6 cellular contexts compared by ENCODE assay signal in genomic region chr5:177402271-177403043, GRCh38. TPM values are rescaled to one million over a fixed set of nuclear protein-coding genes. Genes with fewer than 3 reads are reported as not detected.
DNase-seq lines count a peak whose midpoint lies in the region; ATAC-seq and TF ChIP-seq lines count a peak whose summit lies in the region.

No MANE protein-coding gene starts in this region.

- H3K9me3 ChIP-seq in CD4-positive, alpha-beta memory T cell (ENCODE audit: control insufficient read depth in 1 of 2, low read length in 2 of 2) = no peaks in the 10 kb centered on the region

- CTCF ChIA-PET in CD4-positive, alpha-beta memory T cell (lab: Charles Lee; ENCODE audit: partially characterized antibody) = interaction anchor here (0.7 to 16.6 kb wide), 36 partner anchors 8 to 292 kb away, joined by 3 to 821 read pairs (median 7); partner anchors contain the start of genes DDX41, GRK6, LMAN2 and MXD3
- CTCF ChIA-PET in activated CD8-positive, alpha-beta T cell treated with anti-CD3 and anti-CD28 coated beads, Interleukin-2, amount 10 ng/mL, durations not matched to agents 7 days and 5 days (lab: Charles Lee) = interaction anchor here (0.6 to 8.8 kb wide), 30 partner anchors 10 to 398 kb away, joined by 3 to 337 read pairs (median 14); partner anchors contain the start of genes DBN1, GRK6, MXD3 and PDLIM7

- no peaks in the 10 kb centered on the region for H3K27me3 Mint-ChIP-seq in CD4-positive, alpha-beta memory T cell
- peaks cover 21% of the 10 kb centered on the region for H3K27me3 Mint-ChIP-seq in activated CD8-positive, alpha-beta T cell treated with anti-CD3 and anti-CD28 coated beads, Interleukin-2, amount 10 ng/mL, durations not matched to agents 7 days and 5 days (ENCODE audit: low read depth)
- peaks cover 9% of the 10 kb centered on the region for H3K27me3 Mint-ChIP-seq in glutamatergic neuron (ENCODE audit: unreplicated experiment)

- peak; percentile 65 to 78 (median 71) for DNase-seq in CD4-positive, alpha-beta memory T cell
- DNase-seq in NCI-H1436 (lab: John Stamatoyannopoulos, UW) (peak; percentile 67), glutamatergic neuron (peak; percentile 82), NCI-H446 (lab: John Stamatoyannopoulos, UW) (no peak)
- peak; percentile 78 for DNase-seq in activated CD8-positive, alpha-beta T cell treated with anti-CD3 and anti-CD28 coated beads, Interleukin-2, amount 10 ng/mL, durations not matched to agents 7 days and 5 days
- DNase-seq in stimulated activated CD8-positive, alpha-beta memory T cell treated with anti-CD3 and anti-CD28 coated beads, Interleukin-12 subunit alpha, Interleukin-12 subunit beta, amount 100 ng/mL, for 1 hour (ENCODE audit: low read depth) = peak; percentile 48

- H3K36me3 ChIP-seq in CD4-positive, alpha-beta memory T cell (ENCODE audit: insufficient read depth, low read length) = no peaks in the 10 kb centered on the region

- TF ChIP-seq CTCF in glutamatergic neuron (IDR thresholded peaks at IDR 0.05; ENCODE audit: partially characterized antibody, unreplicated experiment) = peak; percentile 23

- peak overlapping the region; percentile 51 to 93 (median 84) for H3K27ac Mint-ChIP-seq in CD4-positive, alpha-beta memory T cell
- H3K27ac Mint-ChIP-seq in activated CD8-positive, alpha-beta T cell treated with anti-CD3 and anti-CD28 coated beads, Interleukin-2, amount 10 ng/mL, durations not matched to agents 7 days and 5 days = peak overlapping the region; percentile 74
- H3K27ac Mint-ChIP-seq in glutamatergic neuron (ENCODE audit: unreplicated experiment) = peak overlapping the region; percentile 90

- peaks cover 39% of the 10 kb centered on the region for H3K4me1 ChIP-seq in CD4-positive, alpha-beta memory T cell (ENCODE audit: insufficient read depth, low read length)

- peak overlapping the region; percentile 63 for H3K27ac ChIP-seq in CD4-positive, alpha-beta memory T cell (ENCODE audit: low read depth, low read length)

- peak; percentile 35 for ATAC-seq in activated CD8-positive, alpha-beta T cell treated with anti-CD3 and anti-CD28 coated beads, Interleukin-2, amount 10 ng/mL, durations not matched to agents 7 days and 5 days

- peak overlapping the region; percentile 82 to 93 (median 86) for H3K4me3 Mint-ChIP-seq in CD4-positive, alpha-beta memory T cell
- H3K4me3 Mint-ChIP-seq in activated CD8-positive, alpha-beta T cell treated with anti-CD3 and anti-CD28 coated beads, Interleukin-2, amount 10 ng/mL, durations not matched to agents 7 days and 5 days = peak overlapping the region; percentile 78
- H3K4me3 Mint-ChIP-seq in glutamatergic neuron (ENCODE audit: unreplicated experiment) = peak overlapping the region; percentile 92

- H3K9me3 Mint-ChIP-seq in CD4-positive, alpha-beta memory T cell = peaks cover 0 to 1% (median 0%) of the 10 kb centered on the region in 8 donors
- no peaks in the 10 kb centered on the region for H3K9me3 Mint-ChIP-seq in activated CD8-positive, alpha-beta T cell treated with anti-CD3 and anti-CD28 coated beads, Interleukin-2, amount 10 ng/mL, durations not matched to agents 7 days and 5 days (ENCODE audit: insufficient read depth)
- peaks cover 6% of the 10 kb centered on the region for H3K9me3 Mint-ChIP-seq in glutamatergic neuron (ENCODE audit: unreplicated experiment)

- no peaks in the 10 kb centered on the region for H3K36me3 Mint-ChIP-seq in CD4-positive, alpha-beta memory T cell
- no peaks in the 10 kb centered on the region for H3K36me3 Mint-ChIP-seq in activated CD8-positive, alpha-beta T cell treated with anti-CD3 and anti-CD28 coated beads, Interleukin-2, amount 10 ng/mL, durations not matched to agents 7 days and 5 days (ENCODE audit: low read depth)
- H3K36me3 Mint-ChIP-seq in glutamatergic neuron (ENCODE audit: unreplicated experiment) = no peaks in the 10 kb centered on the region

- no peaks in the 10 kb centered on the region for H3K27me3 ChIP-seq in CD4-positive, alpha-beta memory T cell (ENCODE audit: insufficient read depth, low read length)

- intact Hi-C loops in CD4-positive, alpha-beta memory T cell (cut with micrococcal nuclease) = loop anchor here (1.0 to 5.0 kb wide), 7 partner anchors 12 to 288 kb away; partner anchors contain the start of genes GRK6 and PRR7

- POLR2A ChIA-PET in CD4-positive, alpha-beta memory T cell (lab: Charles Lee; ENCODE audit: partially characterized antibody) = interaction anchor here (0.7 to 7.1 kb wide), 24 partner anchors 10 to 289 kb away, joined by 3 to 555 read pairs (median 8); partner anchors contain the start of genes B4GALT7, GRK6, LMAN2 and PDLIM7
- POLR2A ChIA-PET in activated CD8-positive, alpha-beta T cell treated with anti-CD3 and anti-CD28 coated beads, Interleukin-2, amount 10 ng/mL, durations not matched to agents 7 days and 5 days (lab: Charles Lee) = interaction anchor here (0.6 to 5.2 kb wide), 10 partner anchors 13 to 305 kb away, joined by 3 to 54 read pairs (median 14); partner anchors contain the start of genes GRK6 and PRR7

- peaks cover 6 to 36% (median 22%) of the 10 kb centered on the region in 4 donors for H3K4me1 Mint-ChIP-seq in CD4-positive, alpha-beta memory T cell
- H3K4me1 Mint-ChIP-seq in activated CD8-positive, alpha-beta T cell treated with anti-CD3 and anti-CD28 coated beads, Interleukin-2, amount 10 ng/mL, durations not matched to agents 7 days and 5 days (ENCODE audit: low read depth) = peaks cover 48% of the 10 kb centered on the region
- peaks cover 4% of the 10 kb centered on the region for H3K4me1 Mint-ChIP-seq in glutamatergic neuron (ENCODE audit: low read depth, unreplicated experiment)

- H3K4me3 ChIP-seq in CD4-positive, alpha-beta memory T cell (ENCODE audit: low read length in 2 of 2) = peak overlapping the region; percentile 52 to 70

RNA-seq across cellular contexts. Expression of gene PFN3, which starts 2.0 kb away (rescaled TPM):
- total RNA-seq in CD4-positive, alpha-beta memory T cell = not detected
- polyA plus RNA-seq in CD4-positive, alpha-beta memory T cell = not detected
- total RNA-seq in activated CD8-positive, alpha-beta T cell treated with anti-CD3 and anti-CD28 coated beads, Interleukin-2, amount 10 ng/mL, durations not matched to agents 7 days and 5 days = not detected
- total RNA-seq in glutamatergic neuron (ENCODE audit: unreplicated experiment) = not detected

RNA-seq across cellular contexts. Expression of gene F12, which starts 6.9 kb away (rescaled TPM):
- total RNA-seq in CD4-positive, alpha-beta memory T cell = not detected
- 1 to 10 TPM; 2.0 to 2.4 TPM for polyA plus RNA-seq in CD4-positive, alpha-beta memory T cell
- total RNA-seq in activated CD8-positive, alpha-beta T cell treated with anti-CD3 and anti-CD28 coated beads, Interleukin-2, amount 10 ng/mL, durations not matched to agents 7 days and 5 days = 1 to 10 TPM; 3.2 to 3.5 TPM
- 5.4 TPM for total RNA-seq in glutamatergic neuron (ENCODE audit: unreplicated experiment)

RNA-seq across cellular contexts. Expression of gene SLC34A1, which starts 18.2 kb away (rescaled TPM):
- under 1 TPM in 1 of 2 experiments, not detected in 1; 0.11 TPM for total RNA-seq in CD4-positive, alpha-beta memory T cell
- polyA plus RNA-seq in CD4-positive, alpha-beta memory T cell = not detected
- 1 to 10 TPM; 2.0 to 2.1 TPM for total RNA-seq in activated CD8-positive, alpha-beta T cell treated with anti-CD3 and anti-CD28 coated beads, Interleukin-2, amount 10 ng/mL, durations not matched to agents 7 days and 5 days
- not detected for total RNA-seq in glutamatergic neuron (ENCODE audit: unreplicated experiment)

RNA-seq across cellular contexts. Expression of gene GRK6, which starts 24.0 kb away (rescaled TPM):
- total RNA-seq in CD4-positive, alpha-beta memory T cell = 100 to 1,000 TPM; 189 to 191 TPM
- 100 to 1,000 TPM in 1 of 2 donors, 10 to 100 TPM in 1; 72.4 to 203 TPM for polyA plus RNA-seq in CD4-positive, alpha-beta memory T cell
- 100 to 1,000 TPM; 206 to 213 TPM for total RNA-seq in activated CD8-positive, alpha-beta T cell treated with anti-CD3 and anti-CD28 coated beads, Interleukin-2, amount 10 ng/mL, durations not matched to agents 7 days and 5 days
- total RNA-seq in glutamatergic neuron (ENCODE audit: unreplicated experiment) = 43.9 TPM

RNA-seq across cellular contexts. Expression of gene PRR7, which starts 44.2 kb away (rescaled TPM):
- 1 to 10 TPM; 5.2 to 7.2 TPM for total RNA-seq in CD4-positive, alpha-beta memory T cell
- polyA plus RNA-seq in CD4-positive, alpha-beta memory T cell = 10 to 100 TPM; 14.3 to 17.8 TPM
- total RNA-seq in activated CD8-positive, alpha-beta T cell treated with anti-CD3 and anti-CD28 coated beads, Interleukin-2, amount 10 ng/mL, durations not matched to agents 7 days and 5 days = 10 to 100 TPM in 1 of 2 experiments, 1 to 10 TPM in 1; 9.8 to 11.6 TPM
- total RNA-seq in glutamatergic neuron (ENCODE audit: unreplicated experiment) = 4.1 TPM

Comparison
In these comparisons a context has a peak if more than half of its experiments do, and no peak if none do; other contexts are left out.
1. DNase-seq: peak in CD4-positive, alpha-beta memory T cell (5 of 5), NCI-H1436 (single experiment), activated CD8-positive, alpha-beta T cell treated with anti-CD3 and anti-CD28 coated beads, Interleukin-2, amount 10 ng/mL, durations not matched to agents 7 days and 5 days (single experiment), glutamatergic neuron (single experiment) and stimulated activated CD8-positive, alpha-beta memory T cell treated with anti-CD3 and anti-CD28 coated beads, Interleukin-12 subunit alpha, Interleukin-12 subunit beta, amount 100 ng/mL, for 1 hour (single experiment); none in NCI-H446 (0 of 2).
2. Peak in every context shown above with its lines, with median percentiles within 50 percentile points of each other: H3K27ac Mint-ChIP-seq and H3K4me3 Mint-ChIP-seq.